Comparison of ENCODE assay signal across 2 cellular contexts in the genomic region with DNA sequence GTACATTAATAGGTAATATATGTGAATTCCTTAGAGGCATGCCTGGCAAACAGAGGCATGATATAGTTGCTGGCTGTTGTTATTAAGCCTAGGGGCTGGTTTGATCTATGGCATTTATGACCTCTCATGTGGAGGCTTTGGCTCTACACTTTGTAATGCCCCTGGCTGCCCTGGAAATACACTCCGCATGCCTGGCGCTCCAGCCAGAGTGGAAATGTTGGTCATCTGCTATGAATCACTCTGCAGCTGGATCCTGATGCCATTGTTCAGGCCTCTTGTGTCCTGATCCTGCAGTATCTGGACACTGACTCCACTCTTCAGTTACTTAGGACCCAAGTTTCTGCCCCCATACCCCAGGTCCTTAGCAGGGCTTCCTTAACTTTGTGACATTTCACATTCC.
TF ChIP-seq lines count a peak whose summit lies in the region.

No MANE protein-coding gene starts in this region.

TF ChIP-seq in IMR-90, 13 proteins besides CTCF, POLR2A, EP300 and RAD21:
- TF ChIP-seq BHLHE40 (IDR thresholded peaks at IDR 0.05; ENCODE audit: low read depth, low read length) (no peak), SMC3 (IDR thresholded peaks at IDR 0.05; ENCODE audit: low read depth, low read length) (no peak), FOS (IDR thresholded peaks at IDR 0.05; ENCODE audit: low read depth, low read length) (no peak), RCOR1 (IDR thresholded peaks at IDR 0.05; ENCODE audit: insufficient replicate concordance, low read length) (no peak), MXI1 (IDR thresholded peaks at IDR 0.05; ENCODE audit: borderline replicate concordance, low read depth, low read length) (no peak), CEBPB (IDR thresholded peaks at IDR 0.05; ENCODE audit: low read depth, low read length) (no peak), RFX5 (IDR thresholded peaks at IDR 0.05; ENCODE audit: low read depth, low read length) (no peak)
- TF ChIP-seq, protein P1, sequence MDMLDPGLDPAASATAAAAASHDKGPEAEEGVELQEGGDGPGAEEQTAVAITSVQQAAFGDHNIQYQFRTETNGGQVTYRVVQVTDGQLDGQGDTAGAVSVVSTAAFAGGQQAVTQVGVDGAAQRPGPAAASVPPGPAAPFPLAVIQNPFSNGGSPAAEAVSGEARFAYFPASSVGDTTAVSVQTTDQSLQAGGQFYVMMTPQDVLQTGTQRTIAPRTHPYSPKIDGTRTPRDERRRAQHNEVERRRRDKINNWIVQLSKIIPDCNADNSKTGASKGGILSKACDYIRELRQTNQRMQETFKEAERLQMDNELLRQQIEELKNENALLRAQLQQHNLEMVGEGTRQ (IDR thresholded peaks at IDR 0.05; ENCODE audit: low read depth, low read length): no peak
TF ChIP-seq in IMR-90: peak in this region for 0.

TF ChIP-seq in H1, 55 proteins besides CTCF, POLR2A, EP300 and RAD21:
- TF ChIP-seq ASH2L (IDR thresholded peaks at IDR 0.05; ENCODE audit: low read length) (no peak), BCL11A (IDR thresholded peaks at IDR 0.05; ENCODE audit: low read depth in 2 of 2, low read length in 2 of 2) (no peak), RBBP5 (IDR thresholded peaks at IDR 0.05; ENCODE audit: borderline replicate concordance, low read depth, low read length) (no peak), NANOG (IDR thresholded peaks at IDR 0.05; ENCODE audit: insufficient read depth, low read depth, low read length, poor library complexity, severe bottlenecking) (no peak), CHD2 (IDR thresholded peaks at IDR 0.05; ENCODE audit: low read length) (no peak), POU5F1 (IDR thresholded peaks at IDR 0.05; ENCODE audit: low read depth, low read length) (no peak)
TF ChIP-seq in H1: peak in this region for 0.
